In the genomic region with DNA sequence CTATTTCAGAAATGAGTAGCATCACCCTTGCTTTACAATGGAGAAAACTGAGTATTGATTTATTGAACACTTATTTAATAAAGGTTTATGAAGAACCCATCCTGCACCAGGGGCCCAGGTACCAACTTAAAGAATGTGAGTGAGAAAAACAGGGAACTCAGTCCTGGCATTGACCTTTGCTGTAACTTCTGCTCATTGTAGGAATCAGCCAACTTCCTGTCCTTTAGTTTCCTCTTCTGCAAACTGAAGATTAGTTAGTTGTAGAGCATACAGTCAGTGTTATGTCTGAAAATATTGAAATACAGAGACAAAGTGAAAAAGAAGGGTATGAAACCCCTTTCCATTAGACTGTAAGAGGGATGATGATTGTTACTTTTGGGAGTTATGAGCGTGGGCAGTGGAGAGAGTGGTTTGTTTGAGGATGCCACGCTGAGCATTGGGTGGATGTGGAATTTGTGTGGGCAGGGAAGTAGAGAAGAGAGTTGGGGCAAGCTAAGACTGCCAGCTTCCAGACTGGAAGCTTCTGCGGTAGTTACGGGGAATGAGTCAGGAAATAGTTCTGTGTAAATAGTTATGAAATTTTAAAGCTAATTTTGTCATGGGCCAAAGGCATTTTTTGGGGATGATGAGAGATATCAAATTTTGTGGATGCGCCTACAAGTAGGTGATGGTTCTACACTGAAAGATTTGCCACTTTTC, we compare ENCODE assay signal across 1 cellular context.
TF ChIP-seq lines count a peak whose summit lies in the region.

No MANE protein-coding gene starts in this region.

TF ChIP-seq in HepG2, 621 proteins besides CTCF, POLR2A, EP300 and RAD21 (continued from another document):
- TF ChIP-seq ZNF317 (CRISPR knock-in tag; IDR thresholded peaks at IDR 0.05), result no peak
- TF ChIP-seq CAMTA2 (CRISPR knock-in tag; IDR thresholded peaks at IDR 0.05; ENCODE audit: borderline replicate concordance), result no peak
- no peak for TF ChIP-seq ZNF468 (CRISPR knock-in tag; IDR thresholded peaks at IDR 0.05)
- TF ChIP-seq ZIK1 (CRISPR knock-in tag; IDR thresholded peaks at IDR 0.05; ENCODE audit: borderline replicate concordance, low read depth), result no peak
- TF ChIP-seq, protein P1, sequence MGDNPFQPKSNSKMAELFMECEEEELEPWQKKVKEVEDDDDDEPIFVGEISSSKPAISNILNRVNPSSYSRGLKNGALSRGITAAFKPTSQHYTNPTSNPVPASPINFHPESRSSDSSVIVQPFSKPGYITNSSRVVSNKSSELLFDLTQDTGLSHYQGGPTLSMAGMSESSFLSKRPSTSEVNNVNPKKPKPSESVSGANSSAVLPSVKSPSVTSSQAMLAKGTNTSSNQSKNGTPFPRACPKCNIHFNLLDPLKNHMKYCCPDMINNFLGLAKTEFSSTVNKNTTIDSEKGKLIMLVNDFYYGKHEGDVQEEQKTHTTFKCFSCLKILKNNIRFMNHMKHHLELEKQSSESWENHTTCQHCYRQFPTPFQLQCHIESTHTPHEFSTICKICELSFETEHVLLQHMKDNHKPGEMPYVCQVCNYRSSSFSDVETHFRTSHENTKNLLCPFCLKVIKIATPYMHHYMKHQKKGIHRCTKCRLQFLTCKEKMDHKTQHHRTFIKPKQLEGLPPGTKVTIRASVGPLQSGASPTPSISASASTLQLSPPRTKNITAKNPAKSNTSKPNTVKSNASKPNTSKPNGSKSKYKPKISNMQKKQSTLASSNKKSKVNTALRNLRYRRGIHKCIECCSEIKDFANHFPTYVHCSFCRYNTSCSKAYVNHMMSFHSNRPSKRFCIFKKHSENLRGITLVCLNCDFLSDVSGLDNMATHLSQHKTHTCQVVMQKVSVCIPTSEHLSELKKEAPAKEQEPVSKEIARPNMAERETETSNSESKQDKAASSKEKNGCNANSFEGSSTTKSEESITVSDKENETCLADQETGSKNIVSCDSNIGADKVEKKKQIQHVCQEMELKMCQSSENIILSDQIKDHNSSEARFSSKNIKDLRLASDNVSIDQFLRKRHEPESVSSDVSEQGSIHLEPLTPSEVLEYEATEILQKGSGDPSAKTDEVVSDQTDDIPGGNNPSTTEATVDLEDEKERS (CRISPR knock-in tag; IDR thresholded peaks at IDR 0.05), result no peak
- TF ChIP-seq ETV6 (CRISPR knock-in tag; conservative IDR thresholded peaks at IDR 0.05), result no peak
- TF ChIP-seq PHB2 (IDR thresholded peaks at IDR 0.05; ENCODE audit: partially characterized antibody), result no peak
- TF ChIP-seq, protein P2, sequence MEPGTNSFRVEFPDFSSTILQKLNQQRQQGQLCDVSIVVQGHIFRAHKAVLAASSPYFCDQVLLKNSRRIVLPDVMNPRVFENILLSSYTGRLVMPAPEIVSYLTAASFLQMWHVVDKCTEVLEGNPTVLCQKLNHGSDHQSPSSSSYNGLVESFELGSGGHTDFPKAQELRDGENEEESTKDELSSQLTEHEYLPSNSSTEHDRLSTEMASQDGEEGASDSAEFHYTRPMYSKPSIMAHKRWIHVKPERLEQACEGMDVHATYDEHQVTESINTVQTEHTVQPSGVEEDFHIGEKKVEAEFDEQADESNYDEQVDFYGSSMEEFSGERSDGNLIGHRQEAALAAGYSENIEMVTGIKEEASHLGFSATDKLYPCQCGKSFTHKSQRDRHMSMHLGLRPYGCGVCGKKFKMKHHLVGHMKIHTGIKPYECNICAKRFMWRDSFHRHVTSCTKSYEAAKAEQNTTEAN (CRISPR knock-in tag; conservative IDR thresholded peaks at IDR 0.05), result no peak
